16 cellular contexts compared by ENCODE assay signal in the genomic region with DNA sequence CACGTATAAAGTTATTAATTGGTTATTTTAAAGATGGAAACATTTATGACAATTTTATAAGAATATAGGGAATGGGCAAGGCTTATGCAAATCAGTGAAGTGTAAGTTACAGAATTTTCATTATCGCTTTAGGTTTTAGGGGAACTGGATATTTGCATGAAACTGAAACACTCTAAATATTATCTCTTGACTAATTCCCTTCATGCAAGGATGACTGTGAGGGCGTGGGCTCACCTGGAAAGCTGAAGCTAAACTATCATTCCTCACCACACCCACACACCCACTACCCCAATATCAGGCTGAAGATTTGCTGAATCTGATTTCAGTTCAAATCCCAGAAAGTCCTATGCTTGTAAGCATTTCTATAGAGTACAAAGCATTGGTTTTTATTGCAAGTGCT.
DNase-seq lines count a peak whose midpoint lies in the region; ATAC-seq and TF ChIP-seq lines count a peak whose summit lies in the region.
"Had no signal": no experiment of that assay in that cellular context is flagged by ENCODE, and none has a peak within 500 bp of the region (broad histone marks: within the 10 kb centered on the region; RNA-seq: fewer than 3 reads in every experiment).

No MANE protein-coding gene starts in this region.

- no peak for TF ChIP-seq POLR2A in erythroblast (IDR thresholded peaks at IDR 0.05; ENCODE audit: low read length)

- no peaks in the 10 kb centered on the region for H3K36me3 Mint-ChIP-seq in stimulated activated memory B cell treated with anti-CD40 and anti-IgM and Interleukin-4, amounts not matched to agents 10 μg/mL and 1 μg/mL and 100 μg/mL, for 72 hours
- H3K36me3 Mint-ChIP-seq in immature natural killer cell = no peaks in the 10 kb centered on the region
- H3K36me3 Mint-ChIP-seq: CD8-positive, alpha-beta T cell had no signal

- H3K9me3 Mint-ChIP-seq in stimulated activated memory B cell treated with anti-CD40 and anti-IgM and Interleukin-4, amounts not matched to agents 10 μg/mL and 1 μg/mL and 100 μg/mL, for 72 hours = no peaks in the 10 kb centered on the region
- peaks cover 4 to 30% (median 9%) of the 10 kb centered on the region in 6 donors for H3K9me3 Mint-ChIP-seq in immature natural killer cell
- H3K9me3 Mint-ChIP-seq: CD8-positive, alpha-beta T cell had no signal

- H3K27ac Mint-ChIP-seq in stimulated activated memory B cell treated with anti-CD40 and anti-IgM and Interleukin-4, amounts not matched to agents 10 μg/mL and 1 μg/mL and 100 μg/mL, for 72 hours = no peak overlapping the region
- no peak overlapping the region for H3K27ac Mint-ChIP-seq in immature natural killer cell
- H3K27ac Mint-ChIP-seq: activated naive CD8-positive, alpha-beta T cell treated with anti-CD3 and anti-CD28 coated beads, Interleukin-2, amount 50 U/mL, for 24 hours; CD8-positive, alpha-beta T cell; progenitor cell of endocrine pancreas had no signal

- DNase-seq in immature natural killer cell (no peak), SHP77 (lab: John Stamatoyannopoulos, UW) (no peak), erythroblast (lab: John Stamatoyannopoulos, UW) (no peak)
- DNase-seq in activated CD4-positive, alpha-beta T cell treated with anti-CD3 and anti-CD28 coated beads for 48 hours = no peak
- DNase-seq: activated CD8-positive, alpha-beta memory T cell treated with anti-CD3 and anti-CD28 coated beads, Interleukin-2, amount 50 U/mL, for 48 hours; activated naive CD8-positive, alpha-beta T cell treated with anti-CD3 and anti-CD28 coated beads, Interleukin-2, amount 50 U/mL, for 24 hours; CD8-positive, alpha-beta T cell; cerebellar nuclear complex; head of caudate nucleus; left cardiac atrium; thyroid gland had no signal

- H3K27me3 Mint-ChIP-seq in stimulated activated memory B cell treated with anti-CD40 and anti-IgM and Interleukin-4, amounts not matched to agents 10 μg/mL and 1 μg/mL and 100 μg/mL, for 72 hours = no peaks in the 10 kb centered on the region
- no peaks in the 10 kb centered on the region for H3K27me3 Mint-ChIP-seq in immature natural killer cell (ENCODE audit: low read depth in 3 of 3)
- H3K27me3 Mint-ChIP-seq: activated naive CD8-positive, alpha-beta T cell treated with anti-CD3 and anti-CD28 coated beads, Interleukin-2, amount 50 U/mL, for 24 hours; progenitor cell of endocrine pancreas had no signal

- peak; percentile 48 for ATAC-seq in GM19328 (IDR thresholded peaks at IDR 0.05; ENCODE audit: unreplicated experiment)
- ATAC-seq in HG02610 (IDR thresholded peaks at IDR 0.05; ENCODE audit: unreplicated experiment) = peak; percentile 66
- ATAC-seq in HG03196 (IDR thresholded peaks at IDR 0.05; ENCODE audit: unreplicated experiment) = peak; percentile 43
- peak; percentile 84 for ATAC-seq in stimulated activated memory B cell treated with anti-CD40 and anti-IgM and Interleukin-4, amounts not matched to agents 10 μg/mL and 1 μg/mL and 100 μg/mL, for 72 hours
- ATAC-seq: activated naive CD8-positive, alpha-beta T cell treated with anti-CD3 and anti-CD28 coated beads, Interleukin-2, amount 50 U/mL, for 24 hours; CD8-positive, alpha-beta T cell; left cardiac atrium had no signal

- H3K4me3 Mint-ChIP-seq in stimulated activated memory B cell treated with anti-CD40 and anti-IgM and Interleukin-4, amounts not matched to agents 10 μg/mL and 1 μg/mL and 100 μg/mL, for 72 hours = no peak overlapping the region
- no peak overlapping the region for H3K4me3 Mint-ChIP-seq in immature natural killer cell
- H3K4me3 Mint-ChIP-seq: activated naive CD8-positive, alpha-beta T cell treated with anti-CD3 and anti-CD28 coated beads, Interleukin-2, amount 50 U/mL, for 24 hours; CD8-positive, alpha-beta T cell had no signal

- H3K4me1 Mint-ChIP-seq in stimulated activated memory B cell treated with anti-CD40 and anti-IgM and Interleukin-4, amounts not matched to agents 10 μg/mL and 1 μg/mL and 100 μg/mL, for 72 hours = peaks cover 25% of the 10 kb centered on the region
- H3K4me1 Mint-ChIP-seq in immature natural killer cell = no peaks in the 10 kb centered on the region
